ENCODE assay signal across 8 cellular contexts in the genomic region with DNA sequence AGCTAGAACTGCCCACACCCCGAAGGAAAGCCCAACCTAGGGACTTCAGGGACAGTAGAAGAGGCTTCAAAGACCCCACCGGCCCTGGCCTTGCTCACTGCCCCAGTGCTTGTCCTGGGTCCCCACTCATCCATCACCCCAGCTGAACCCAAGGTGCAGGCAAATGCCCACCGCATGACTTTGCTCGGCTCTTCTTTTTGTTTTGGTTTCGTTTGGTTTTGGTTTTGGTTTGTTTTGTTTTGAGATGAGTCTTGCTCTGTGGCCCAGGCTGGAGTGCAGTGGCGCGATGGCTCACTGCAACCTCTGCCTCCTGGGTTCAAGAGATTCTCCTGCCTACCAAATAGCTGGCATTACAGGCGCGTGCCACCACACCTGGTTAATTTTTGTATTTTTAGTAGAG. TPM values are rescaled to one million over a fixed set of nuclear protein-coding genes. Genes with fewer than 3 reads are reported as not detected.
DNase-seq lines count a peak whose midpoint lies in the region; ATAC-seq and FAIRE-seq lines count a peak whose summit lies in the region.

No MANE protein-coding gene starts in this region.

- no peaks in the 10 kb centered on the region for H3K36me3 ChIP-seq in aorta (ENCODE audit: control insufficient read depth in 1 of 2, insufficient read depth in 2 of 2, low read length in 1 of 2)

- peaks cover 2% of the 10 kb centered on the region for H3K27me3 Mint-ChIP-seq in memory B cell

- H3K36me3 Mint-ChIP-seq in memory B cell = peaks cover 2% of the 10 kb centered on the region

- H3K4me3 ChIP-seq in aorta (ENCODE audit: low read length in 2 of 2) = no peak overlapping the region

- DNase-seq in RPMI8226 = peak; percentile 45
- DNase-seq in memory B cell (ENCODE audit: low spot score in 2 of 2) = no peak
- no peak for DNase-seq in urothelium cell line (ENCODE audit: low spot score)
- no peak for DNase-seq in SW 1271 (lab: John Stamatoyannopoulos, UW)
- no peak for DNase-seq in cortex of kidney (lab: John Stamatoyannopoulos, UW)
- no peak for DNase-seq in aorta

- H3K4me3 Mint-ChIP-seq in memory B cell = peak overlapping the region; percentile 71

- intact Hi-C loops in aorta (cut with DNase I) = no loop called here

- ATAC-seq in GM18502 (IDR thresholded peaks at IDR 0.05; ENCODE audit: poor library complexity, unreplicated experiment) (peak; percentile 94), HG02571 (IDR thresholded peaks at IDR 0.05; ENCODE audit: unreplicated experiment) (peak; percentile 90), memory B cell (ENCODE audit: low read depth) (peak; percentile 84), aorta (ENCODE audit: low FRiP score) (no peak)

- peaks cover 9% of the 10 kb centered on the region for H3K4me1 Mint-ChIP-seq in memory B cell

- no peak overlapping the region for H3K27ac ChIP-seq in aorta (ENCODE audit: low read depth in 1 of 2, low read length in 2 of 2)

- peak overlapping the region; percentile 80 for H3K27ac Mint-ChIP-seq in memory B cell

- H3K4me1 ChIP-seq in aorta (ENCODE audit: control insufficient read depth in 1 of 2, insufficient read depth in 2 of 2, low read length in 2 of 2) = no peaks in the 10 kb centered on the region

- no peaks in the 10 kb centered on the region for H3K9me3 Mint-ChIP-seq in memory B cell

- H3K27me3 ChIP-seq in aorta (ENCODE audit: control insufficient read depth in 1 of 2, insufficient read depth in 2 of 2, low read length in 1 of 2) = no peaks in the 10 kb centered on the region

- WGBS in aorta, 2 donors = 84 to 85% methylated on average over 9 of the region's 9 CpGs

- no peak for FAIRE-seq in urothelium cell line (lab: Jason Lieb, UNC)

- H3K9me3 ChIP-seq in aorta (ENCODE audit: control insufficient read depth, low read length) = no peaks in the 10 kb centered on the region

RNA-seq across cellular contexts. Expression of a gene that starts 9.0 kb away (rescaled TPM):
- total RNA-seq in aorta = 1 to 10 TPM; 6.4 to 7.6 TPM
- polyA plus RNA-seq in aorta = 1 to 10 TPM; 1.2 to 8.1 TPM

RNA-seq across cellular contexts. Expression of a gene that starts 49.9 kb away (rescaled TPM):
- 1 to 10 TPM; 2.5 to 7.7 TPM for total RNA-seq in aorta
- polyA plus RNA-seq in aorta = under 1 TPM; 0.51 to 0.63 TPM
